8 cellular contexts compared by ENCODE assay signal in the genomic region with DNA sequence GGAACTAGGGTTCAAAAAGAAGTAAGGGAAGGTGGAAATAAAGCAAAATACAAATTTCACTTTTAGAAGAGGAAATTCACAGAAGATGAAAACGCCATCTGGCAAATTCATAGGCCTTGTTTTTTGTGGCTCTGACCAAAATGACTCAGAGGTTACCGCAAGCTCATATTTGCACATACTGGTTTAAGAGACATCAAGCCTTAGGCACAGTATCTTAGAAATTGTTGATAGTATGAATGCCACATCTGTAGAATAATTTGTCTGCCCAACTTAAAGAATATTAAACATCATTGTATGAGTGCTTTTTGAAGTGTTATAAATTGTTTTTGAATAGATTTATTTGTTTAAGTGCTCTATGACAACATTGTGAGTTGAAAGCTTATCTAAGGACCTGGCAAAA. TPM values are rescaled to one million over a fixed set of nuclear protein-coding genes. Genes with fewer than 3 reads are reported as not detected.
DNase-seq lines count a peak whose midpoint lies in the region; ATAC-seq and TF ChIP-seq lines count a peak whose summit lies in the region.

No MANE protein-coding gene starts in this region.

- peak; percentile 8 for DNase-seq in AG10803 (ENCODE audit: low read depth)
- no peak for DNase-seq in activated naive CD8-positive, alpha-beta T cell treated with anti-CD3 and anti-CD28 coated beads, Interleukin-2, amount 10 ng/mL, durations not matched to agents 7 days and 5 days
- no peak for DNase-seq in cardiac septum (ENCODE audit: low spot score)
- DNase-seq in mucosa of gallbladder (ENCODE audit: low spot score): no peak
- no peak for DNase-seq in NCI-H2171 (lab: John Stamatoyannopoulos, UW)
- no peak for DNase-seq in activated CD8-positive, alpha-beta memory T cell treated with anti-CD3 and anti-CD28 coated beads, Interleukin-2, amount 50 U/mL, for 48 hours

- no peak for TF ChIP-seq CTCF in AG10803 (conservative IDR thresholded peaks at IDR 0.05; ENCODE audit: low read length)

- POLR2A ChIA-PET in activated naive CD8-positive, alpha-beta T cell treated with anti-CD3 and anti-CD28 coated beads, Interleukin-2, amount 10 ng/mL, durations not matched to agents 7 days and 5 days (lab: Charles Lee): no interaction called here

- no peak overlapping the region for H3K4me3 ChIP-seq in AG10803 (ENCODE audit: low read length)

- H3K9me3 Mint-ChIP-seq in activated naive CD8-positive, alpha-beta T cell treated with anti-CD3 and anti-CD28 coated beads, Interleukin-2, amount 10 ng/mL, durations not matched to agents 7 days and 5 days: no peaks in the 10 kb centered on the region

- ATAC-seq in GM19372 (IDR thresholded peaks at IDR 0.05; ENCODE audit: low read depth, unreplicated experiment): peak; percentile 89
- peak; percentile 82 for ATAC-seq in HG03280 (IDR thresholded peaks at IDR 0.05; ENCODE audit: unreplicated experiment)
- ATAC-seq in activated naive CD8-positive, alpha-beta T cell treated with anti-CD3 and anti-CD28 coated beads, Interleukin-2, amount 10 ng/mL, durations not matched to agents 7 days and 5 days (ENCODE audit: low read depth): peak; percentile 63

- no peaks in the 10 kb centered on the region for H3K36me3 Mint-ChIP-seq in activated naive CD8-positive, alpha-beta T cell treated with anti-CD3 and anti-CD28 coated beads, Interleukin-2, amount 10 ng/mL, durations not matched to agents 7 days and 5 days

- intact Hi-C loops in cardiac septum (cut with DNase I): no loop called here

- peak overlapping the region; percentile 18 for H3K4me3 Mint-ChIP-seq in activated naive CD8-positive, alpha-beta T cell treated with anti-CD3 and anti-CD28 coated beads, Interleukin-2, amount 10 ng/mL, durations not matched to agents 7 days and 5 days

- peaks cover 6% of the 10 kb centered on the region for H3K4me1 Mint-ChIP-seq in activated naive CD8-positive, alpha-beta T cell treated with anti-CD3 and anti-CD28 coated beads, Interleukin-2, amount 10 ng/mL, durations not matched to agents 7 days and 5 days

- no peak overlapping the region for H3K27ac Mint-ChIP-seq in activated naive CD8-positive, alpha-beta T cell treated with anti-CD3 and anti-CD28 coated beads, Interleukin-2, amount 10 ng/mL, durations not matched to agents 7 days and 5 days

- peaks cover 14% of the 10 kb centered on the region for H3K27me3 Mint-ChIP-seq in activated naive CD8-positive, alpha-beta T cell treated with anti-CD3 and anti-CD28 coated beads, Interleukin-2, amount 10 ng/mL, durations not matched to agents 7 days and 5 days

RNA-seq across cellular contexts. Expression of a gene that starts 10.6 kb away (rescaled TPM):
- total RNA-seq in activated naive CD8-positive, alpha-beta T cell treated with anti-CD3 and anti-CD28 coated beads, Interleukin-2, amount 10 ng/mL, durations not matched to agents 7 days and 5 days: not detected
- total RNA-seq in cardiac septum (not detected), mucosa of gallbladder (not detected)

RNA-seq across cellular contexts. Expression of a gene that starts 24.3 kb away (rescaled TPM):
- total RNA-seq in activated naive CD8-positive, alpha-beta T cell treated with anti-CD3 and anti-CD28 coated beads, Interleukin-2, amount 10 ng/mL, durations not matched to agents 7 days and 5 days: not detected
- total RNA-seq in cardiac septum: not detected
- not detected for total RNA-seq in mucosa of gallbladder

RNA-seq across cellular contexts. Expression of a gene that starts 58.8 kb away (rescaled TPM):
- total RNA-seq in activated naive CD8-positive, alpha-beta T cell treated with anti-CD3 and anti-CD28 coated beads, Interleukin-2, amount 10 ng/mL, durations not matched to agents 7 days and 5 days: not detected
- total RNA-seq in cardiac septum: not detected
- total RNA-seq in mucosa of gallbladder: not detected
